28 cellular contexts compared by ENCODE assay signal in the genomic region with DNA sequence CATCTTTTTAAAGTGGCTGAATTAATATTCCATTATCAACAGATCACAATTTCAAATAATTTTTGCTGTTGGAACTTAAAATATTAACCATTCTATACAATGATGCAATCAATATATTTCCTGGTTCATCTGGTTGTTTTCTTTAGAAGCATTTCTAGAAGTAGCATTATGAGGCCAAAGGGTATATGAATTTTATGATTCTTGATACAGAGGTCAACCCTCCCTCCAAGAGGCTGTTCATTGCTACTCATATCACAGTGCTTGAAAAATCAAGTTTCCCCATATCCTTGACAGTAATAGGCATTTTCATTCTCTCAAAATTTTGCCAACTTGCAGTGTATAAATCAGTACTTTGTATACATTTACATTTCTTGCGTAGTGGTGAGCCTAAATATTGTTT.
"Had no signal": no experiment of that assay in that cellular context is flagged by ENCODE, and none has a peak within 500 bp of the region (broad histone marks: within the 10 kb centered on the region; RNA-seq: fewer than 3 reads in every experiment).

No MANE protein-coding gene starts in this region.

- H3K27ac Mint-ChIP-seq: stimulated activated effector memory CD8-positive, alpha-beta T cell treated with anti-CD3 and anti-CD28 coated beads, Interleukin-12 subunit alpha, Interleukin-12 subunit beta, amount 100 ng/mL, for 72 hours; stimulated activated naive B cell treated with anti-CD40 and anti-IgM and Interleukin-4, amounts not matched to agents 10 μg/mL and 1 μg/mL and 100 μg/mL, for 72 hours; stimulated activated naive CD8-positive, alpha-beta T cell treated with anti-CD3 and anti-CD28 coated beads, Interleukin-15, amount 100 ng/mL, for 72 hours; stimulated activated naive CD8-positive, alpha-beta T cell treated with anti-CD3 and anti-CD28 coated beads, Interleukin-15, Interleukin-2, amounts not matched to agents 100 ng/mL and 50 ng/mL, for 24 hours; type B pancreatic cell had no signal

- H3K36me3 Mint-ChIP-seq: stimulated activated effector memory CD8-positive, alpha-beta T cell treated with anti-CD3 and anti-CD28 coated beads, Interleukin-12 subunit alpha, Interleukin-12 subunit beta, amount 100 ng/mL, for 72 hours; stimulated activated naive B cell treated with anti-CD40 and anti-IgM and Interleukin-4, amounts not matched to agents 10 μg/mL and 1 μg/mL and 100 μg/mL, for 72 hours; type B pancreatic cell had no signal

- H3K4me3 ChIP-seq: stomach, suprapubic skin, testis, thoracic aorta, thyroid gland, tibial artery, tibial nerve, transverse colon, upper lobe of left lung, upper lobe of right lung, uterus, vagina had no signal

- H3K27ac ChIP-seq: stomach, suprapubic skin, testis, thoracic aorta, thyroid gland, tibial artery, tibial nerve, transverse colon, upper lobe of left lung, upper lobe of right lung, uterus, vagina had no signal

- ATAC-seq: stimulated activated effector memory CD8-positive, alpha-beta T cell treated with anti-CD3 and anti-CD28 coated beads, Interleukin-12 subunit alpha, Interleukin-12 subunit beta, amount 100 ng/mL, for 72 hours; stimulated activated naive B cell treated with anti-CD40 and anti-IgM and Interleukin-4, amounts not matched to agents 10 μg/mL and 1 μg/mL and 100 μg/mL, for 72 hours; stimulated activated naive CD8-positive, alpha-beta T cell treated with anti-CD3 and anti-CD28 coated beads, Interleukin-15, amount 100 ng/mL, for 72 hours; stimulated activated naive CD8-positive, alpha-beta T cell treated with anti-CD3 and anti-CD28 coated beads, Interleukin-15, Interleukin-2, amounts not matched to agents 100 U/mL and 50 U/mL, for 24 hours; upper lobe of right lung had no signal

- H3K9me3 ChIP-seq: stomach, suprapubic skin, testis, thoracic aorta, thyroid gland, tibial artery, tibial nerve, transverse colon, upper lobe of left lung, upper lobe of right lung, uterus, vagina had no signal

- H3K4me1 ChIP-seq: stomach, suprapubic skin, testis, thyroid gland, tibial artery, tibial nerve, transverse colon, upper lobe of left lung, upper lobe of right lung, uterus, vagina had no signal

- H3K4me3 Mint-ChIP-seq: stimulated activated effector memory CD8-positive, alpha-beta T cell treated with anti-CD3 and anti-CD28 coated beads, Interleukin-12 subunit alpha, Interleukin-12 subunit beta, amount 100 ng/mL, for 72 hours; stimulated activated naive B cell treated with anti-CD40 and anti-IgM and Interleukin-4, amounts not matched to agents 10 μg/mL and 1 μg/mL and 100 μg/mL, for 72 hours; stimulated activated naive CD8-positive, alpha-beta T cell treated with anti-CD3 and anti-CD28 coated beads, Interleukin-15, amount 100 ng/mL, for 72 hours; stimulated activated naive CD8-positive, alpha-beta T cell treated with anti-CD3 and anti-CD28 coated beads, Interleukin-15, Interleukin-2, amounts not matched to agents 100 ng/mL and 50 ng/mL, for 24 hours; type B pancreatic cell had no signal

- H3K27me3 Mint-ChIP-seq: stimulated activated naive B cell treated with anti-CD40 and anti-IgM and Interleukin-4, amounts not matched to agents 10 μg/mL and 1 μg/mL and 100 μg/mL, for 72 hours; stimulated activated naive CD8-positive, alpha-beta T cell treated with anti-CD3 and anti-CD28 coated beads, Interleukin-15, amount 100 ng/mL, for 72 hours; stimulated activated naive CD8-positive, alpha-beta T cell treated with anti-CD3 and anti-CD28 coated beads, Interleukin-15, Interleukin-2, amounts not matched to agents 100 ng/mL and 50 ng/mL, for 24 hours; type B pancreatic cell had no signal

- H3K36me3 ChIP-seq: stomach, suprapubic skin, thoracic aorta, thyroid gland, tibial artery, tibial nerve, transverse colon, upper lobe of left lung, upper lobe of right lung, uterus, vagina had no signal

- DNase-seq: stimulated activated CD4-positive, alpha-beta T cell treated with anti-CD3 and anti-CD28 coated beads, Interleukin-2, amount 100 ng/mL, for 48 hours; stimulated activated CD4-positive, alpha-beta T cell treated with anti-CD3 and anti-CD28 coated beads, Interleukin-4, amount 100 ng/mL, for 1 hour; stimulated activated CD4-positive, alpha-beta T cell treated with anti-CD3 and anti-CD28 coated beads, Interleukin-4, amount 100 ng/mL, for 24 hours; stimulated activated CD4-positive, alpha-beta T cell treated with anti-CD3 and anti-CD28 coated beads, Interleukin-4, amount 100 ng/mL, for 4 hours; stimulated activated CD8-positive, alpha-beta memory T cell treated with anti-CD3 and anti-CD28 coated beads, Interleukin-4, amount 100 ng/mL, for 48 hours; stimulated activated naive B cell treated with anti-CD40 and anti-IgM and Interleukin-4, amounts not matched to agents 10 μg/mL and 1 μg/mL and 100 μg/mL, for 72 hours; stimulated activated naive CD4-positive, alpha-beta T cell; stimulated activated naive CD4-positive, alpha-beta T cell treated with Interleukin-2 at 50 U/mL for 16 hours; stimulated activated naive CD8-positive, alpha-beta T cell treated with anti-CD3 and anti-CD28 coated beads, Interleukin-15, amount 100 ng/mL, for 72 hours; stimulated activated naive CD8-positive, alpha-beta T cell treated with anti-CD3 and anti-CD28 coated beads, Interleukin-15, Interleukin-2, amounts not matched to agents 100 U/mL and 50 U/mL, for 24 hours; stomach; substantia nigra; testis; thyroid gland; tibial artery; transverse colon; trophoblast cell; upper lobe of left lung; upper lobe of right lung; uterus had no signal

- FAIRE-seq: urothelium cell line had no signal

- H3K9me3 Mint-ChIP-seq: stimulated activated naive CD8-positive, alpha-beta T cell treated with anti-CD3 and anti-CD28 coated beads, Interleukin-15, amount 100 ng/mL, for 72 hours; type B pancreatic cell had no signal

- H3K27me3 ChIP-seq: stomach, suprapubic skin, testis, thyroid gland, tibial artery, tibial nerve, transverse colon, upper lobe of left lung, upper lobe of right lung, uterus, vagina had no signal

- H3K4me1 Mint-ChIP-seq: stimulated activated effector memory CD8-positive, alpha-beta T cell treated with anti-CD3 and anti-CD28 coated beads, Interleukin-12 subunit alpha, Interleukin-12 subunit beta, amount 100 ng/mL, for 72 hours; stimulated activated naive B cell treated with anti-CD40 and anti-IgM and Interleukin-4, amounts not matched to agents 10 μg/mL and 1 μg/mL and 100 μg/mL, for 72 hours; stimulated activated naive CD8-positive, alpha-beta T cell treated with anti-CD3 and anti-CD28 coated beads, Interleukin-15, amount 100 ng/mL, for 72 hours had no signal
